In the genomic region with DNA sequence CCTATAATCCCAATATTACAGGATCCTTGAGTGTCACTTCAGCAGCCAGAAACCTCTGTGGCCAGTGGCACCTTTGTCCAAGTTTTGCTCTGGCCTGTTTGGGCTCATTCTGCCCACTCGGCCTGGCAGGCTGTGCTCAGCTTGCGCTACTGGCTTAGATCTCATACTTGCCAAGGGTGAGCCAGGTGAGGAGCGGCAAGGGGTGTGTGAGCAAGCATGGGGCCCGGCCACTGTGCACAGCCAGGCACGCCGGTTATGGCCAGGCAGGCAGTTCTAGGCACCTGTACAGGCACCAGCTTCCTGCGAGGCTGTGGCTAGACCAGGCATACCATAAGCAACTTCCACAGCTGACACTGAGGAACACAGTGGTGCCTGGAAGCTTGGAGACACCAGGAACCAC, we compare ENCODE assay signal across 1 cellular context.
TF ChIP-seq lines count a peak whose summit lies in the region.

No MANE protein-coding gene starts in this region.

TF ChIP-seq in HepG2, 621 proteins besides CTCF, POLR2A, EP300 and RAD21:
- no peak for TF ChIP-seq ZNF225 (CRISPR knock-in tag; IDR thresholded peaks at IDR 0.05)
- TF ChIP-seq ZNF446 (CRISPR knock-in tag; IDR thresholded peaks at IDR 0.05) = no peak
- no peak for TF ChIP-seq ZNF205 (CRISPR knock-in tag; IDR thresholded peaks at IDR 0.05)
- TF ChIP-seq, protein P1, sequence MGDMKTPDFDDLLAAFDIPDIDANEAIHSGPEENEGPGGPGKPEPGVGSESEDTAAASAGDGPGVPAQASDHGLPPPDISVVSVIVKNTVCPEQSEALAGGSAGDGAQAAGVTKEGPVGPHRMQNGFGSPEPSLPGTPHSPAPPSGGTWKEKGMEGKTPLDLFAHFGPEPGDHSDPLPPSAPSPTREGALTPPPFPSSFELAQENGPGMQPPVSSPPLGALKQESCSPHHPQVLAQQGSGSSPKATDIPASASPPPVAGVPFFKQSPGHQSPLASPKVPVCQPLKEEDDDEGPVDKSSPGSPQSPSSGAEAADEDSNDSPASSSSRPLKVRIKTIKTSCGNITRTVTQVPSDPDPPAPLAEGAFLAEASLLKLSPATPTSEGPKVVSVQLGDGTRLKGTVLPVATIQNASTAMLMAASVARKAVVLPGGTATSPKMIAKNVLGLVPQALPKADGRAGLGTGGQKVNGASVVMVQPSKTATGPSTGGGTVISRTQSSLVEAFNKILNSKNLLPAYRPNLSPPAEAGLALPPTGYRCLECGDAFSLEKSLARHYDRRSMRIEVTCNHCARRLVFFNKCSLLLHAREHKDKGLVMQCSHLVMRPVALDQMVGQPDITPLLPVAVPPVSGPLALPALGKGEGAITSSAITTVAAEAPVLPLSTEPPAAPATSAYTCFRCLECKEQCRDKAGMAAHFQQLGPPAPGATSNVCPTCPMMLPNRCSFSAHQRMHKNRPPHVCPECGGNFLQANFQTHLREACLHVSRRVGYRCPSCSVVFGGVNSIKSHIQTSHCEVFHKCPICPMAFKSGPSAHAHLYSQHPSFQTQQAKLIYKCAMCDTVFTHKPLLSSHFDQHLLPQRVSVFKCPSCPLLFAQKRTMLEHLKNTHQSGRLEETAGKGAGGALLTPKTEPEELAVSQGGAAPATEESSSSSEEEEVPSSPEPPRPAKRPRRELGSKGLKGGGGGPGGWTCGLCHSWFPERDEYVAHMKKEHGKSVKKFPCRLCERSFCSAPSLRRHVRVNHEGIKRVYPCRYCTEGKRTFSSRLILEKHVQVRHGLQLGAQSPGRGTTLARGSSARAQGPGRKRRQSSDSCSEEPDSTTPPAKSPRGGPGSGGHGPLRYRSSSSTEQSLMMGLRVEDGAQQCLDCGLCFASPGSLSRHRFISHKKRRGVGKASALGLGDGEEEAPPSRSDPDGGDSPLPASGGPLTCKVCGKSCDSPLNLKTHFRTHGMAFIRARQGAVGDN (CRISPR knock-in tag; IDR thresholded peaks at IDR 0.05) = no peak
- TF ChIP-seq, protein P2, sequence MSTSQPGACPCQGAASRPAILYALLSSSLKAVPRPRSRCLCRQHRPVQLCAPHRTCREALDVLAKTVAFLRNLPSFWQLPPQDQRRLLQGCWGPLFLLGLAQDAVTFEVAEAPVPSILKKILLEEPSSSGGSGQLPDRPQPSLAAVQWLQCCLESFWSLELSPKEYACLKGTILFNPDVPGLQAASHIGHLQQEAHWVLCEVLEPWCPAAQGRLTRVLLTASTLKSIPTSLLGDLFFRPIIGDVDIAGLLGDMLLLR (CRISPR knock-in tag; IDR thresholded peaks at IDR 0.05) = no peak
